ENCODE assay signal across 19 cellular contexts in genomic region chr7:6133249-6133648, GRCh38. TPM values are rescaled to one million over a fixed set of nuclear protein-coding genes. Genes with fewer than 3 reads are reported as not detected.
DNase-seq lines count a peak whose midpoint lies in the region; ATAC-seq and TF ChIP-seq lines count a peak whose summit lies in the region.
"Had no signal": no experiment of that assay in that cellular context is flagged by ENCODE, and none has a peak within 500 bp of the region (broad histone marks: within the 10 kb centered on the region; RNA-seq: fewer than 3 reads in every experiment).

No MANE protein-coding gene starts in this region.

- no peak overlapping the region for H3K27ac ChIP-seq in foreskin keratinocyte
- H3K27ac ChIP-seq: BLaER1 had no signal

- H3K9me3 Mint-ChIP-seq in activated T-cell treated with anti-CD3 and anti-CD28 coated beads, Interleukin-2, amount 50 U/mL, for 72 hours, result no peaks in the 10 kb centered on the region
- no peaks in the 10 kb centered on the region for H3K9me3 Mint-ChIP-seq in activated T-helper 17 cell treated with anti-CD3 and anti-CD28 coated beads, Interleukin-2, amount 50 U/mL, for 72 hours
- H3K9me3 Mint-ChIP-seq in progenitor cell of endocrine pancreas (ENCODE audit: low read depth), result no peaks in the 10 kb centered on the region
- H3K9me3 Mint-ChIP-seq: CD4-positive, alpha-beta T cell; CD8-positive, alpha-beta T cell had no signal

- H3K27ac Mint-ChIP-seq in activated T-cell treated with anti-CD3 and anti-CD28 coated beads, Interleukin-2, amount 50 U/mL, for 72 hours, result peak overlapping the region; percentile 80
- H3K27ac Mint-ChIP-seq in activated T-helper 17 cell treated with anti-CD3 and anti-CD28 coated beads, Interleukin-2, amount 50 U/mL, for 72 hours, result peak overlapping the region; percentile 25
- peak overlapping the region; percentile 7 for H3K27ac Mint-ChIP-seq in progenitor cell of endocrine pancreas
- H3K27ac Mint-ChIP-seq: CD4-positive, alpha-beta T cell; CD8-positive, alpha-beta T cell had no signal

- TF ChIP-seq CTCF in progenitor cell of endocrine pancreas (IDR thresholded peaks at IDR 0.05; ENCODE audit: unreplicated experiment) (no peak), foreskin keratinocyte (conservative IDR thresholded peaks at IDR 0.05) (no peak)

- H3K4me1 Mint-ChIP-seq in activated T-cell treated with anti-CD3 and anti-CD28 coated beads, Interleukin-2, amount 50 U/mL, for 72 hours (ENCODE audit: low read depth), result no peaks in the 10 kb centered on the region
- no peaks in the 10 kb centered on the region for H3K4me1 Mint-ChIP-seq in activated T-helper 17 cell treated with anti-CD3 and anti-CD28 coated beads, Interleukin-2, amount 50 U/mL, for 72 hours
- H3K4me1 Mint-ChIP-seq in progenitor cell of endocrine pancreas (ENCODE audit: low read depth), result no peaks in the 10 kb centered on the region
- H3K4me1 Mint-ChIP-seq: CD14-positive monocyte had no signal

- H3K27me3 ChIP-seq in foreskin keratinocyte, result no peaks in the 10 kb centered on the region
- H3K27me3 ChIP-seq: BE2C, BLaER1 had no signal

- no peaks in the 10 kb centered on the region for H3K4me1 ChIP-seq in foreskin keratinocyte
- H3K4me1 ChIP-seq: BE2C, BLaER1, Caco-2 had no signal

- H3K4me3 Mint-ChIP-seq in activated T-cell treated with anti-CD3 and anti-CD28 coated beads, Interleukin-2, amount 50 U/mL, for 72 hours, result no peak overlapping the region
- H3K4me3 Mint-ChIP-seq in activated T-helper 17 cell treated with anti-CD3 and anti-CD28 coated beads, Interleukin-2, amount 50 U/mL, for 72 hours, result no peak overlapping the region
- no peak overlapping the region for H3K4me3 Mint-ChIP-seq in progenitor cell of endocrine pancreas (ENCODE audit: low read depth)
- H3K4me3 Mint-ChIP-seq: CD14-positive monocyte; CD4-positive, alpha-beta T cell; CD8-positive, alpha-beta T cell had no signal

- peaks cover 2 to 3% of the 10 kb centered on the region in 2 donors for H3K36me3 Mint-ChIP-seq in activated T-cell treated with anti-CD3 and anti-CD28 coated beads, Interleukin-2, amount 50 U/mL, for 72 hours (ENCODE audit: insufficient read depth in 2 of 2)
- H3K36me3 Mint-ChIP-seq in activated T-helper 17 cell treated with anti-CD3 and anti-CD28 coated beads, Interleukin-2, amount 50 U/mL, for 72 hours (ENCODE audit: low read depth), result peaks cover 66% of the 10 kb centered on the region
- H3K36me3 Mint-ChIP-seq in progenitor cell of endocrine pancreas (ENCODE audit: insufficient read depth), result peaks cover 33% of the 10 kb centered on the region

- no peak for DNase-seq in activated T-cell treated with anti-CD3 and anti-CD28 coated beads, Interleukin-2, amount 50 U/mL, for 72 hours
- DNase-seq in activated T-cell treated with anti-CD3 and anti-CD28 coated beads for 4 hours (no peak), progenitor cell of endocrine pancreas (ENCODE audit: low spot score, unreplicated experiment) (no peak), erythroblast (lab: John Stamatoyannopoulos, UW) (no peak), foreskin keratinocyte (no peak)
- DNase-seq: 8988T; ACHN; BE2C; C1 segment of cervical spinal cord; Caco-2; Calu3; CD4-positive, alpha-beta T cell; CD8-positive, alpha-beta T cell; DMS79 treated with DMSO at 0.1 percent for 48 hours; GF-D8 had no signal

- no peaks in the 10 kb centered on the region for H3K27me3 Mint-ChIP-seq in activated T-cell treated with anti-CD3 and anti-CD28 coated beads, Interleukin-2, amount 50 U/mL, for 72 hours (ENCODE audit: low read depth)
- no peaks in the 10 kb centered on the region for H3K27me3 Mint-ChIP-seq in activated T-helper 17 cell treated with anti-CD3 and anti-CD28 coated beads, Interleukin-2, amount 50 U/mL, for 72 hours
- H3K27me3 Mint-ChIP-seq in progenitor cell of endocrine pancreas, result no peaks in the 10 kb centered on the region
- H3K27me3 Mint-ChIP-seq: CD4-positive, alpha-beta T cell had no signal

- no peak for ATAC-seq in activated T-cell treated with anti-CD3 and anti-CD28 coated beads, Interleukin-2, amount 50 U/mL, for 72 hours (replicated peaks in 1 of 2)
- ATAC-seq in activated T-helper 17 cell treated with anti-CD3 and anti-CD28 coated beads, Interleukin-2, amount 50 U/mL, for 72 hours (replicated peaks), result no peak
- ATAC-seq in GM19455 (IDR thresholded peaks at IDR 0.05; ENCODE audit: unreplicated experiment) (no peak), foreskin keratinocyte (no peak)
- ATAC-seq: CD8-positive, alpha-beta T cell had no signal

- no peak for TF ChIP-seq POLR2A in erythroblast (IDR thresholded peaks at IDR 0.05; ENCODE audit: low read length)

RNA-seq across cellular contexts. Expression of gene USP42, which starts 28.5 kb away (rescaled TPM):
- 10 to 100 TPM; 10.3 to 11.3 TPM for total RNA-seq in activated T-cell treated with anti-CD3 and anti-CD28 coated beads, Interleukin-2, amount 50 U/mL, for 72 hours
- total RNA-seq in activated T-helper 17 cell treated with anti-CD3 and anti-CD28 coated beads, Interleukin-2, amount 50 U/mL, for 72 hours, result 10 to 100 TPM in 1 of 2 donors, 1 to 10 TPM in 1; 9.9 to 10.5 TPM
- 26.1 and 26.2 TPM in 2 replicates for total RNA-seq in progenitor cell of endocrine pancreas
- 6.3 and 7.2 TPM in 2 replicates for total RNA-seq in foreskin keratinocyte
- polyA plus RNA-seq in foreskin keratinocyte, result 2.1 and 2.6 TPM in 2 replicates

Comparison
In these comparisons a context has a peak if more than half of its experiments do, and no peak if none do; other contexts are left out.
1. H3K27ac Mint-ChIP-seq: peak in every context shown above with its lines; median percentile 80 in activated T-cell treated with anti-CD3 and anti-CD28 coated beads, Interleukin-2, amount 50 U/mL, for 72 hours; 25 in activated T-helper 17 cell treated with anti-CD3 and anti-CD28 coated beads, Interleukin-2, amount 50 U/mL, for 72 hours; 7 in progenitor cell of endocrine pancreas.